ENCODE assay signal across 1 cellular context in the genomic region with DNA sequence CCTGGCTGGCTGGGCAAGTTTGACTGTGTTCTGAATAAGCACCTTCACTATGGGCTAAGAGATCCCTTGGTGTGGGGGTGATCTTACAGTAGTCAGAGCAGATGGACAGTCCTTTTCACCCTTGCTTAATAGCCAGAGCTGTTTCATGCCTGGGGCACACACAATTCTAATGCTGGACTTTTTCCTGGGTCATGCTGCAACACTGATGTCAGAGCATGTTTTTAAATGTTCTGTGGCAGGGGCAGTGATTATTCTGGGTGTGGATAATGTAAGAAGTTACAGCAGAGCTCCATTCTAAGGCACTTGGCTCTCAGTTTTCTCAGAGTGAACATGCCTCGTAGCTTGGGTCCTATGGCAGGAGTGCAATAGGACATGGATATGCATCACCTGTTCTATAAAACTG.
TF ChIP-seq lines count a peak whose summit lies in the region.

No MANE protein-coding gene starts in this region.

TF ChIP-seq in IMR-90, 13 proteins besides CTCF, POLR2A, EP300 and RAD21:
- TF ChIP-seq NFE2L2 (IDR thresholded peaks at IDR 0.05; ENCODE audit: low read depth, low read length) (no peak), FOS (IDR thresholded peaks at IDR 0.05; ENCODE audit: low read depth, low read length) (no peak), RFX5 (IDR thresholded peaks at IDR 0.05; ENCODE audit: low read depth, low read length) (no peak), BHLHE40 (IDR thresholded peaks at IDR 0.05; ENCODE audit: low read depth, low read length) (no peak), MAFK (IDR thresholded peaks at IDR 0.05; ENCODE audit: low read depth, low read length) (no peak), RCOR1 (IDR thresholded peaks at IDR 0.05; ENCODE audit: insufficient replicate concordance, low read length) (no peak), SMC3 (IDR thresholded peaks at IDR 0.05; ENCODE audit: low read depth, low read length) (no peak), MXI1 (IDR thresholded peaks at IDR 0.05; ENCODE audit: borderline replicate concordance, low read depth, low read length) (no peak), CHD1 (IDR thresholded peaks at IDR 0.05; ENCODE audit: low read depth, low read length) (no peak), CEBPB (IDR thresholded peaks at IDR 0.05; ENCODE audit: low read depth, low read length) (no peak), MAZ (IDR thresholded peaks at IDR 0.05; ENCODE audit: borderline replicate concordance, low read depth, low read length) (no peak)
- TF ChIP-seq, protein P1, sequence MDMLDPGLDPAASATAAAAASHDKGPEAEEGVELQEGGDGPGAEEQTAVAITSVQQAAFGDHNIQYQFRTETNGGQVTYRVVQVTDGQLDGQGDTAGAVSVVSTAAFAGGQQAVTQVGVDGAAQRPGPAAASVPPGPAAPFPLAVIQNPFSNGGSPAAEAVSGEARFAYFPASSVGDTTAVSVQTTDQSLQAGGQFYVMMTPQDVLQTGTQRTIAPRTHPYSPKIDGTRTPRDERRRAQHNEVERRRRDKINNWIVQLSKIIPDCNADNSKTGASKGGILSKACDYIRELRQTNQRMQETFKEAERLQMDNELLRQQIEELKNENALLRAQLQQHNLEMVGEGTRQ (IDR thresholded peaks at IDR 0.05; ENCODE audit: low read depth, low read length), result no peak
- TF ChIP-seq, protein P2, sequence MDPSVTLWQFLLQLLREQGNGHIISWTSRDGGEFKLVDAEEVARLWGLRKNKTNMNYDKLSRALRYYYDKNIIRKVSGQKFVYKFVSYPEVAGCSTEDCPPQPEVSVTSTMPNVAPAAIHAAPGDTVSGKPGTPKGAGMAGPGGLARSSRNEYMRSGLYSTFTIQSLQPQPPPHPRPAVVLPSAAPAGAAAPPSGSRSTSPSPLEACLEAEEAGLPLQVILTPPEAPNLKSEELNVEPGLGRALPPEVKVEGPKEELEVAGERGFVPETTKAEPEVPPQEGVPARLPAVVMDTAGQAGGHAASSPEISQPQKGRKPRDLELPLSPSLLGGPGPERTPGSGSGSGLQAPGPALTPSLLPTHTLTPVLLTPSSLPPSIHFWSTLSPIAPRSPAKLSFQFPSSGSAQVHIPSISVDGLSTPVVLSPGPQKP (IDR thresholded peaks at IDR 0.05; ENCODE audit: borderline replicate concordance, low read depth, low read length), result no peak
